In genomic region chr1:114455102-114455785, GRCh38 we compare ENCODE assay signal across 25 cellular contexts. TPM values are rescaled to one million over a fixed set of nuclear protein-coding genes. Genes with fewer than 3 reads are reported as not detected.
DNase-seq lines count a peak whose midpoint lies in the region; ATAC-seq and TF ChIP-seq lines count a peak whose summit lies in the region.
"Had no signal": no experiment of that assay in that cellular context is flagged by ENCODE, and none has a peak within 500 bp of the region (broad histone marks: within the 10 kb centered on the region; RNA-seq: fewer than 3 reads in every experiment).

No MANE protein-coding gene starts in this region.

- peaks cover 17% of the 10 kb centered on the region for H3K4me1 Mint-ChIP-seq in activated naive CD8-positive, alpha-beta T cell treated with anti-CD3 and anti-CD28 coated beads, Interleukin-2, amount 50 U/mL, for 24 hours
- peaks cover 16% of the 10 kb centered on the region for H3K4me1 Mint-ChIP-seq in activated naive CD8-positive, alpha-beta T cell treated with anti-CD3 and anti-CD28 coated beads for 36 hours

- no peak for DNase-seq in activated naive CD8-positive, alpha-beta T cell treated with anti-CD3 and anti-CD28 coated beads, Interleukin-2, amount 50 U/mL, for 24 hours
- DNase-seq in activated naive CD8-positive, alpha-beta T cell treated with anti-CD3 and anti-CD28 coated beads for 36 hours = no peak
- DNase-seq in fibroblast of mammary gland (ENCODE audit: low read depth) (peak; percentile 67), SIG-M5 (lab: John Stamatoyannopoulos, UW) (no peak), GDM1 (lab: John Stamatoyannopoulos, UW) (no peak)
- DNase-seq in stimulated activated naive CD8-positive, alpha-beta T cell treated with anti-CD3 and anti-CD28 coated beads, Interleukin-15, Interleukin-2, amounts not matched to agents 100 U/mL and 50 U/mL, for 24 hours = no peak
- DNase-seq: activated CD4-positive, CD25-positive, alpha-beta regulatory T cell treated with anti-CD3 and anti-CD28 coated beads, Interleukin-2, amount 50 U/mL, for 72 hours; activated CD8-positive, alpha-beta memory T cell treated with anti-CD3 and anti-CD28 coated beads for 24 hours; C1 segment of cervical spinal cord; KBM-7; mesendoderm; MV-4-11; naive thymus-derived CD4-positive, alpha-beta T cell; NCI-H1930; NCI-H2227 treated with DMSO at 0.1 percent for 48 hours; testis had no signal

- peaks cover 67% of the 10 kb centered on the region for H3K36me3 Mint-ChIP-seq in activated naive CD8-positive, alpha-beta T cell treated with anti-CD3 and anti-CD28 coated beads, Interleukin-2, amount 50 U/mL, for 24 hours (ENCODE audit: low read depth)
- peaks cover 47% of the 10 kb centered on the region for H3K36me3 Mint-ChIP-seq in activated naive CD8-positive, alpha-beta T cell treated with anti-CD3 and anti-CD28 coated beads for 36 hours

- H3K9me3 Mint-ChIP-seq in activated naive CD8-positive, alpha-beta T cell treated with anti-CD3 and anti-CD28 coated beads, Interleukin-2, amount 50 U/mL, for 24 hours = no peaks in the 10 kb centered on the region
- H3K9me3 Mint-ChIP-seq in activated naive CD8-positive, alpha-beta T cell treated with anti-CD3 and anti-CD28 coated beads for 36 hours = no peaks in the 10 kb centered on the region

- TF ChIP-seq CTCF in VCaP (conservative IDR thresholded peaks at IDR 0.05) = no peak
- no peak for TF ChIP-seq CTCF in fibroblast of mammary gland (conservative IDR thresholded peaks at IDR 0.05; ENCODE audit: control insufficient read depth, insufficient read depth, low read depth, low read length)

- H3K27ac ChIP-seq in VCaP = peak overlapping the region; percentile 83
- H3K27ac ChIP-seq: breast epithelium, pancreas, right lobe of liver, testis had no signal

- no peak overlapping the region for H3K4me3 ChIP-seq in fibroblast of mammary gland (ENCODE audit: control insufficient read depth, low read depth, low read length)
- H3K4me3 ChIP-seq: breast epithelium, pancreas, right lobe of liver, testis had no signal

- no peak overlapping the region for H3K27ac Mint-ChIP-seq in activated naive CD8-positive, alpha-beta T cell treated with anti-CD3 and anti-CD28 coated beads, Interleukin-2, amount 50 U/mL, for 24 hours
- H3K27ac Mint-ChIP-seq in activated naive CD8-positive, alpha-beta T cell treated with anti-CD3 and anti-CD28 coated beads for 36 hours = no peak overlapping the region
- H3K27ac Mint-ChIP-seq: activated T-helper 1 cell treated with anti-CD3 and anti-CD28 coated beads, Interleukin-12 subunit alpha, Interleukin-12 subunit beta, Interleukin-2, Interleukin-4 antibody, amounts not matched to agents 30 ng/mL and 10 ng/mL and 1 ng/mL, durations not matched to agents 14 hours and 24 hours and 36 hours; T-helper 2 cell treated with Interferon-gamma antibody and Interleukin-4, amounts not matched to agents 5 μg/mL and 100 μg/mL, for 36 hours had no signal

- peak; percentile 52 for ATAC-seq in activated naive CD8-positive, alpha-beta T cell treated with anti-CD3 and anti-CD28 coated beads, Interleukin-2, amount 50 U/mL, for 24 hours
- ATAC-seq in stimulated activated naive CD8-positive, alpha-beta T cell treated with anti-CD3 and anti-CD28 coated beads, Interleukin-15, Interleukin-2, amounts not matched to agents 100 U/mL and 50 U/mL, for 24 hours = peak; percentile 50
- no peak for ATAC-seq in HG03565 (IDR thresholded peaks at IDR 0.05; ENCODE audit: unreplicated experiment)
- ATAC-seq: naive thymus-derived CD4-positive, alpha-beta T cell; Panc1; SK-N-SH treated with all-trans-retinoic acid at 6 μM for 48 hours had no signal

- no peaks in the 10 kb centered on the region for H3K27me3 Mint-ChIP-seq in activated naive CD8-positive, alpha-beta T cell treated with anti-CD3 and anti-CD28 coated beads, Interleukin-2, amount 50 U/mL, for 24 hours
- H3K27me3 Mint-ChIP-seq in activated naive CD8-positive, alpha-beta T cell treated with anti-CD3 and anti-CD28 coated beads for 36 hours = no peaks in the 10 kb centered on the region
- H3K27me3 Mint-ChIP-seq: naive thymus-derived CD4-positive, alpha-beta T cell had no signal

- no peak overlapping the region for H3K4me3 Mint-ChIP-seq in activated naive CD8-positive, alpha-beta T cell treated with anti-CD3 and anti-CD28 coated beads, Interleukin-2, amount 50 U/mL, for 24 hours
- no peak overlapping the region for H3K4me3 Mint-ChIP-seq in activated naive CD8-positive, alpha-beta T cell treated with anti-CD3 and anti-CD28 coated beads for 36 hours
- H3K4me3 Mint-ChIP-seq: activated T-helper 1 cell treated with anti-CD3 and anti-CD28 coated beads, Interleukin-12 subunit alpha, Interleukin-12 subunit beta, Interleukin-2, Interleukin-4 antibody, amounts not matched to agents 30 ng/mL and 10 ng/mL and 1 ng/mL, durations not matched to agents 14 hours and 24 hours and 36 hours; naive thymus-derived CD4-positive, alpha-beta T cell; T-helper 2 cell treated with Interferon-gamma antibody and Interleukin-4, amounts not matched to agents 5 μg/mL and 100 μg/mL, for 36 hours had no signal

RNA-seq across cellular contexts. Expression of gene TRIM33, which starts 55.8 kb away (rescaled TPM):
- 10 to 100 TPM; 31.5 to 32.8 TPM for total RNA-seq in activated naive CD8-positive, alpha-beta T cell treated with anti-CD3 and anti-CD28 coated beads for 36 hours
